In genomic region chr3:98593046-98593936, GRCh38 we compare ENCODE assay signal across 8 cellular contexts. TPM values are rescaled to one million over a fixed set of nuclear protein-coding genes. Genes with fewer than 3 reads are reported as not detected.
DNase-seq lines count a peak whose midpoint lies in the region; TF ChIP-seq lines count a peak whose summit lies in the region.

Gene CPOX, minus strand, starts transcription at chr3:98593611. Its CDS starts 107 bp downstream, at chr3:98593504.

- peak; percentile 9 for TF ChIP-seq POLR2A in ovary (IDR thresholded peaks at IDR 0.05)

- CTCF ChIA-PET in GM10248 (lab: Yijun Ruan, JAX) = interaction anchor here (0.7 to 16.7 kb wide), 15 partner anchors 9 to 221 kb away, joined by 3 to 269 read pairs (median 3); no protein-coding TSS in a partner anchor

- H3K9me3 Mint-ChIP-seq in HFFc6 (no peaks in the 10 kb centered on the region), glutamatergic neuron (ENCODE audit: unreplicated experiment) (peaks cover 2% of the 10 kb centered on the region)
- H3K9me3 Mint-ChIP-seq in activated naive CD8-positive, alpha-beta T cell (ENCODE audit: low read depth) = no peaks in the 10 kb centered on the region

- H3K27ac ChIP-seq in ovary (peak within 1 kb of the TSS; percentile 71 to 75), thymus (ENCODE audit: low read depth) (peak within 1 kb of the TSS; percentile 71)

- WGBS in ovary, 3 donors = 0% methylated on average over 68 to 84 of the region's 84 CpGs
- WGBS in thymus = under 1% methylated on average over 84 of the region's 84 CpGs

- intact Hi-C loops in ovary (cut with DNase I) = no loop called here

- DNase-seq in GM10248 (ENCODE audit: extremely low spot score) (peak; percentile 90), HFFc6 (peak; percentile 77), NAMALWA (ENCODE audit: low spot score) (peak; percentile 66), SKM-1 treated with dmso at 0.1 percent for 144 hours (lab: John Stamatoyannopoulos, UW; ENCODE audit: unreplicated experiment) (peak; percentile 78), glutamatergic neuron (peak; percentile 87), ovary (peak; percentile 74 to 85 (median 78))

- H3K4me1 Mint-ChIP-seq in HFFc6 (ENCODE audit: low read depth) (peaks cover 38% of the 10 kb centered on the region), glutamatergic neuron (ENCODE audit: low read depth, unreplicated experiment) (peaks cover 5% of the 10 kb centered on the region)
- H3K4me1 Mint-ChIP-seq in activated naive CD8-positive, alpha-beta T cell (ENCODE audit: low read depth) = peaks cover 40% of the 10 kb centered on the region

- POLR2A ChIA-PET in GM10248 (lab: Yijun Ruan, JAX) = interaction anchor here (0.7 to 1.6 kb wide), 5 partner anchors 12 to 398 kb away, joined by 3 to 10 read pairs (median 4); no protein-coding TSS in a partner anchor

- no peaks in the 10 kb centered on the region for H3K36me3 ChIP-seq in ovary
- peaks cover 5% of the 10 kb centered on the region for H3K36me3 ChIP-seq in thymus (ENCODE audit: control insufficient read depth, insufficient read depth)

- peaks cover 4% of the 10 kb centered on the region for H3K4me1 ChIP-seq in ovary (ENCODE audit: insufficient read depth)
- peaks cover 9% of the 10 kb centered on the region for H3K4me1 ChIP-seq in thymus (ENCODE audit: control insufficient read depth, insufficient read depth, low read length)

- H3K27ac Mint-ChIP-seq in HFFc6 (peak within 1 kb of the TSS; percentile 78), glutamatergic neuron (ENCODE audit: unreplicated experiment) (peak within 1 kb of the TSS; percentile 91)
- peak within 1 kb of the TSS; percentile 92 for H3K27ac Mint-ChIP-seq in activated naive CD8-positive, alpha-beta T cell

- H3K4me3 Mint-ChIP-seq in HFFc6 (peak within 1 kb of the TSS; percentile 94), glutamatergic neuron (ENCODE audit: unreplicated experiment) (peak within 1 kb of the TSS; percentile 97)
- H3K4me3 Mint-ChIP-seq in activated naive CD8-positive, alpha-beta T cell = peak within 1 kb of the TSS; percentile 96

- H3K27me3 Mint-ChIP-seq in HFFc6 (ENCODE audit: insufficient read depth) (peaks cover 6% of the 10 kb centered on the region), glutamatergic neuron (ENCODE audit: unreplicated experiment) (no peaks in the 10 kb centered on the region)
- H3K27me3 Mint-ChIP-seq in activated naive CD8-positive, alpha-beta T cell = no peaks in the 10 kb centered on the region

- H3K36me3 Mint-ChIP-seq in HFFc6 (ENCODE audit: low read depth) = no peaks in the 10 kb centered on the region
- H3K36me3 Mint-ChIP-seq in activated naive CD8-positive, alpha-beta T cell = peaks cover 9% of the 10 kb centered on the region
- no peaks in the 10 kb centered on the region for H3K36me3 Mint-ChIP-seq in glutamatergic neuron (ENCODE audit: unreplicated experiment)

- H3K4me3 ChIP-seq in ovary (peak within 1 kb of the TSS; percentile 87), thymus (ENCODE audit: low read length) (peak within 1 kb of the TSS; percentile 92)

- no peaks in the 10 kb centered on the region for H3K27me3 ChIP-seq in ovary
- H3K27me3 ChIP-seq in thymus (ENCODE audit: control insufficient read depth, insufficient read depth) = no peaks in the 10 kb centered on the region

- TF ChIP-seq CTCF in GM10248 (IDR thresholded peaks at IDR 0.05; ENCODE audit: control extremely low read depth, extremely low read depth, low read depth, missing control alignments) (no peak), HFFc6 (IDR thresholded peaks at IDR 0.05) (no peak; the same call in 1 of the 2 replicates), glutamatergic neuron (IDR thresholded peaks at IDR 0.05; ENCODE audit: partially characterized antibody, unreplicated experiment) (no peak), ovary (IDR thresholded peaks at IDR 0.05) (no peak)

- no peak for TF ChIP-seq EP300 in ovary (IDR thresholded peaks at IDR 0.05)

- H3K9me3 ChIP-seq in ovary (no peaks in the 10 kb centered on the region), thymus (ENCODE audit: control insufficient read depth) (no peaks in the 10 kb centered on the region)

RNA-seq across cellular contexts. Expression of gene CPOX, which starts in this region (rescaled TPM):
- 10 to 100 TPM; 18.0 to 27.6 (median 19.6) TPM for total RNA-seq in HFFc6 (2021; fragmentation: NEBNext Ultra II Directional; extraction: Animal tissue kit (Norgen Biotek cat#: 25700))
- total RNA-seq in glutamatergic neuron (ENCODE audit: unreplicated experiment) = 11.5 TPM
- total RNA-seq in ovary = 10 to 100 TPM; 11.2 to 19.9 (median 17.1) TPM
- polyA plus RNA-seq in ovary = 10 to 100 TPM; 10.6 to 15.2 TPM
- polyA plus RNA-seq in thymus = 28.6 TPM

Comparison
In these comparisons a context has a peak if more than half of its experiments do, and no peak if none do; other contexts are left out.
1. Peak in every context shown above with its lines: DNase-seq, H3K4me3 ChIP-seq and H3K27ac ChIP-seq.